ENCODE assay signal across 1 cellular context in genomic region chrX:31232506-31232905, GRCh38.
TF ChIP-seq lines count a peak whose summit lies in the region.

No MANE protein-coding gene starts in this region.

TF ChIP-seq in SK-N-SH treated with all-trans-retinoic acid at 6 μM for 48 hours, 23 proteins besides CTCF, POLR2A, EP300 and RAD21 (continued from another document):
- no peak for TF ChIP-seq PPARA (CRISPR knock-in tag; IDR thresholded peaks at IDR 0.05; ENCODE audit: borderline replicate concordance)
- TF ChIP-seq ZNF8 (CRISPR knock-in tag; IDR thresholded peaks at IDR 0.05), result no peak
- TF ChIP-seq ESRRG (CRISPR knock-in tag; IDR thresholded peaks at IDR 0.05), result no peak
- TF ChIP-seq CREB5 (CRISPR knock-in tag; IDR thresholded peaks at IDR 0.05; ENCODE audit: low read depth), result no peak
- no peak for TF ChIP-seq RARB (CRISPR knock-in tag; IDR thresholded peaks at IDR 0.05)
- TF ChIP-seq POU6F1 (CRISPR knock-in tag; IDR thresholded peaks at IDR 0.05; ENCODE audit: borderline replicate concordance, low read depth), result no peak
- TF ChIP-seq TOX (CRISPR knock-in tag; IDR thresholded peaks at IDR 0.05; ENCODE audit: borderline replicate concordance), result no peak
- TF ChIP-seq ZNF565 (CRISPR knock-in tag; conservative IDR thresholded peaks at IDR 0.05; ENCODE audit: low read depth), result no peak
- TF ChIP-seq BACH2 (CRISPR knock-in tag; IDR thresholded peaks at IDR 0.05; ENCODE audit: borderline replicate concordance), result no peak
